ENCODE assay signal across 1 cellular context in the genomic region with DNA sequence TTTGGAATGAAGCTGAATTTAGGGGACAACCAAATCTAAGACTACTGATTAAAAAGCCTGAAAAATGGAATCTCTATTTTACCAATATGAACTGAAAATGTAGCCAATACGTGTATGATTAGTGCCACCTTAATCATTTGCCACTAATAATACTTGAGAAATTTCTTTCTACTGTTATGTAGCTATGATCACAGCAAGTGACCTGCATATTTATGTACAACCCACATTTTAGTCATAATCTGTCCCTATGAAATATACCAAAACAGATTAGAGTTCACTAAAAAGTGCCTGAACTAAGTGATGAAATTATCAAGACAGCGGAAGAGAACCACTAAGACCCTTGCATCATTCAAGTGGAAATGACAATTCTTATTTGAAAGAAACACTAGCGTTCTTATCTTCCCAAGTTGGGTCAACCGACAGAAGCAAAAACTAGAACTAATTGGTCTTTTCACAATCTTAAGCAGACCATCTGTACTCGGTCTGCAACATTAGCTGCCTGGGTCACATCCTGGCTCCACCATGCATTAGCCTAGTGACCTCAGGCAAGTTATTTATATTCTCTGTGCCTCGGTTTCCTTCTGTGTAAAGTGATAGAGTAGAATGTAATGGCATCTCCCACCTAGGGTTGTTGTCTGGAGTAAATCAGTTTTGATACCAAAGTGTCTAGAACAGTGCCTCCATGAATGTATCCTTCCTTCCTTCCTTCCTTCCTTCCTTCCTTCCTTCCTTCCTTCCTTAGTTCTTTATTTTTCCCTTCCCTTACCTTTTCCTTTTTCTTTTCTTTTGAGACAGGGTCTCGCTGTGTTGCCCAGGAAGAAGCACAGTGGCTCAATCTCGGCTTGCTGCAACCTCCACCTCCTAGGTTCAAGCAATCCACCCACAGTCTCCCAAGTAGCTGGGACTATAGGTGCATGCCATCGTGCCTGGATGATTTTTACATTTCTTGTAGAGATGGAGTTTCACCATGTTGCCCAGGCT.
TF ChIP-seq lines count a peak whose summit lies in the region.

No MANE protein-coding gene starts in this region.

TF ChIP-seq in K562, 482 proteins besides CTCF, POLR2A, EP300 and RAD21 (continued from another document and continues in another):
- TF ChIP-seq MGA (IDR thresholded peaks at IDR 0.05) = 0 out of 2 replicates have a peak, but pooled peaks have one; percentile 16
- TF ChIP-seq KDM4B (IDR thresholded peaks at IDR 0.05; ENCODE audit: borderline replicate concordance in 2 of 2, low read depth in 1 of 2) = no peak
- peak; percentile 58 for TF ChIP-seq HINFP (tag; conservative IDR thresholded peaks at IDR 0.05; ENCODE audit: low read depth)
- 0 out of 2 replicates have a peak, but pooled peaks have one; percentile 25 for TF ChIP-seq AFF4 (CRISPR knock-in tag; IDR thresholded peaks at IDR 0.05)
- peak; percentile 52; the same call in 1 of the 2 replicates for TF ChIP-seq NKRF (IDR thresholded peaks at IDR 0.05; ENCODE audit: borderline replicate concordance)
- TF ChIP-seq HMG20A (CRISPR knock-in tag; conservative IDR thresholded peaks at IDR 0.05) = no peak
- TF ChIP-seq MLLT1 (IDR thresholded peaks at IDR 0.05) = peak; percentile 78 to 79; a peak in 1 of 4 replicates
- TF ChIP-seq XRCC4 (IDR thresholded peaks at IDR 0.05; ENCODE audit: extremely low read depth, insufficient read depth, insufficient read length) = no peak
- peak; percentile 54; the same call in 1 of the 2 replicates for TF ChIP-seq LCOR (CRISPR knock-in tag; IDR thresholded peaks at IDR 0.05)
- TF ChIP-seq OTX1 (CRISPR knock-in tag; IDR thresholded peaks at IDR 0.05) = peak; percentile 90; the same call in 1 of the 2 replicates
- peak; percentile 16; the same call in 1 of the 2 replicates for TF ChIP-seq ZNF175 (CRISPR knock-in tag; IDR thresholded peaks at IDR 0.05; ENCODE audit: low read depth)
- TF ChIP-seq, protein P1, sequence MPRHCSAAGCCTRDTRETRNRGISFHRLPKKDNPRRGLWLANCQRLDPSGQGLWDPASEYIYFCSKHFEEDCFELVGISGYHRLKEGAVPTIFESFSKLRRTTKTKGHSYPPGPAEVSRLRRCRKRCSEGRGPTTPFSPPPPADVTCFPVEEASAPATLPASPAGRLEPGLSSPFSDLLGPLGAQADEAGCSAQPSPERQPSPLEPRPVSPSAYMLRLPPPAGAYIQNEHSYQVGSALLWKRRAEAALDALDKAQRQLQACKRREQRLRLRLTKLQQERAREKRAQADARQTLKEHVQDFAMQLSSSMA (CRISPR knock-in tag; IDR thresholded peaks at IDR 0.05) = no peak
- TF ChIP-seq DACH1 (IDR thresholded peaks at IDR 0.05; ENCODE audit: partially characterized antibody) = peak; percentile 76
- TF ChIP-seq PPARD (CRISPR knock-in tag; IDR thresholded peaks at IDR 0.05) = no peak
- peak; percentile 76 for TF ChIP-seq SP1 (CRISPR knock-in tag; IDR thresholded peaks at IDR 0.05)
- TF ChIP-seq KHSRP (IDR thresholded peaks at IDR 0.05) = peak; percentile 32; the same call in 1 of the 2 replicates
- no peak for TF ChIP-seq ZNF77 (CRISPR knock-in tag; IDR thresholded peaks at IDR 0.05)
- no peak for TF ChIP-seq ZC3H8 (IDR thresholded peaks at IDR 0.05)
